In the genomic region with DNA sequence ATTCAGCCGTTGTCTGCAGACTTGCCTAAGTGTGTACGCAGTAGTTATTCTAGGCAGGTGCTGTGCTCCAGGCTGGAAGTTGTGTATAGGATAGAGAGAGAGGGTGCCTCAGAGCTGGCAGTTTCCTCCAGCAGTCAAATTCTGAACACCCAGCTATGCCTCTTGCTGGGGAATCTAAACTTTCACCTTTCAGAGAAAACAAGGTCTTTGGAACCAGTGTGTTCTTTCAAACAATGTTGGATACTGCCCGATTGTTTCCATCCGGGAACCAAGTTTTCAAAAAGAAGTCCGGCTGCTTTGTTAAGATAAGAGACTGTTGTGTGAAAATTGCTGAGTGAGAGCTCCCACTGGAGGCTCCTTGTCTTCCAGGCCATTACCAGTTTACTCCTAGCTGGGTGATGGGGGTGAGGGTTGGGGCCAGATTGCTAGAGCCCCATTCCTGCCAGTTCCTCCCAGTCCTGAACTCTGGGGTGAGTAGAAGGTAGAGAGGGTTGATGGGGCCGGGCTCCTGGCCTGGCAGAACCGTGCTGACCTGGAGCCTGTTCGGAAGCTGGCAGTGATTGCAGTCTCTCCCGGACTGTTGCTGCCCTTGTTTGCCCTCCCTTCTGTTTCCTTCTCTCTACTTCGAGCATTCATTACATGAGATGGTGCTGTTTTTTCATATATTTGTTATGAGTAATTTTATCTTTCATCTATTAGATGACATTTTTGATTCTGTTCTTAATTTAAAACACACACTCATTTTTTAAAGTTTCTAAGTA, we compare ENCODE assay signal across 1 cellular context.
TF ChIP-seq lines count a peak whose summit lies in the region.

No MANE protein-coding gene starts in this region.

TF ChIP-seq in K562, 482 proteins besides CTCF, POLR2A, EP300 and RAD21 (continued from another document and continues in another):
- TF ChIP-seq, protein P1, sequence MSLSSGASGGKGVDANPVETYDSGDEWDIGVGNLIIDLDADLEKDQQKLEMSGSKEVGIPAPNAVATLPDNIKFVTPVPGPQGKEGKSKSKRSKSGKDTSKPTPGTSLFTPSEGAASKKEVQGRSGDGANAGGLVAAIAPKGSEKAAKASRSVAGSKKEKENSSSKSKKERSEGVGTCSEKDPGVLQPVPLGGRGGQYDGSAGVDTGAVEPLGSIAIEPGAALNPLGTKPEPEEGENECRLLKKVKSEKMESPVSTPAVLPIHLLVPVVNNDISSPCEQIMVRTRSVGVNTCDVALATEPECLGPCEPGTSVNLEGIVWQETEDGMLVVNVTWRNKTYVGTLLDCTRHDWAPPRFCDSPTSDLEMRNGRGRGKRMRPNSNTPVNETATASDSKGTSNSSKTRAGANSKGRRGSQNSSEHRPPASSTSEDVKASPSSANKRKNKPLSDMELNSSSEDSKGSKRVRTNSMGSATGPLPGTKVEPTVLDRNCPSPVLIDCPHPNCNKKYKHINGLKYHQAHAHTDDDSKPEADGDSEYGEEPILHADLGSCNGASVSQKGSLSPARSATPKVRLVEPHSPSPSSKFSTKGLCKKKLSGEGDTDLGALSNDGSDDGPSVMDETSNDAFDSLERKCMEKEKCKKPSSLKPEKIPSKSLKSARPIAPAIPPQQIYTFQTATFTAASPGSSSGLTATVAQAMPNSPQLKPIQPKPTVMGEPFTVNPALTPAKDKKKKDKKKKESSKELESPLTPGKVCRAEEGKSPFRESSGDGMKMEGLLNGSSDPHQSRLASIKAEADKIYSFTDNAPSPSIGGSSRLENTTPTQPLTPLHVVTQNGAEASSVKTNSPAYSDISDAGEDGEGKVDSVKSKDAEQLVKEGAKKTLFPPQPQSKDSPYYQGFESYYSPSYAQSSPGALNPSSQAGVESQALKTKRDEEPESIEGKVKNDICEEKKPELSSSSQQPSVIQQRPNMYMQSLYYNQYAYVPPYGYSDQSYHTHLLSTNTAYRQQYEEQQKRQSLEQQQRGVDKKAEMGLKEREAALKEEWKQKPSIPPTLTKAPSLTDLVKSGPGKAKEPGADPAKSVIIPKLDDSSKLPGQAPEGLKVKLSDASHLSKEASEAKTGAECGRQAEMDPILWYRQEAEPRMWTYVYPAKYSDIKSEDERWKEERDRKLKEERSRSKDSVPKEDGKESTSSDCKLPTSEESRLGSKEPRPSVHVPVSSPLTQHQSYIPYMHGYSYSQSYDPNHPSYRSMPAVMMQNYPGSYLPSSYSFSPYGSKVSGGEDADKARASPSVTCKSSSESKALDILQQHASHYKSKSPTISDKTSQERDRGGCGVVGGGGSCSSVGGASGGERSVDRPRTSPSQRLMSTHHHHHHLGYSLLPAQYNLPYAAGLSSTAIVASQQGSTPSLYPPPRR (CRISPR knock-in tag; IDR thresholded peaks at IDR 0.05; ENCODE audit: borderline replicate concordance): no peak
- no peak for TF ChIP-seq ZNF778 (CRISPR knock-in tag; IDR thresholded peaks at IDR 0.05)
- TF ChIP-seq ZNF586 (CRISPR knock-in tag; conservative IDR thresholded peaks at IDR 0.05): no peak
- TF ChIP-seq MNT (conservative IDR thresholded peaks at IDR 0.05): no peak
- peak; percentile 85 for TF ChIP-seq ZNF316 (IDR thresholded peaks at IDR 0.05)
- no peak for TF ChIP-seq ZNF696 (CRISPR knock-in tag; conservative IDR thresholded peaks at IDR 0.05)
- no peak for TF ChIP-seq BDP1 (IDR thresholded peaks at IDR 0.05; ENCODE audit: insufficient read depth, insufficient read length)
- TF ChIP-seq CREM (IDR thresholded peaks at IDR 0.05; ENCODE audit: low read depth): no peak
- TF ChIP-seq SIN3B (IDR thresholded peaks at IDR 0.05; ENCODE audit: low read depth): no peak
- TF ChIP-seq MEF2A (IDR thresholded peaks at IDR 0.05; ENCODE audit: control insufficient read depth, low read depth, low read length): no peak
- TF ChIP-seq, protein P2, sequence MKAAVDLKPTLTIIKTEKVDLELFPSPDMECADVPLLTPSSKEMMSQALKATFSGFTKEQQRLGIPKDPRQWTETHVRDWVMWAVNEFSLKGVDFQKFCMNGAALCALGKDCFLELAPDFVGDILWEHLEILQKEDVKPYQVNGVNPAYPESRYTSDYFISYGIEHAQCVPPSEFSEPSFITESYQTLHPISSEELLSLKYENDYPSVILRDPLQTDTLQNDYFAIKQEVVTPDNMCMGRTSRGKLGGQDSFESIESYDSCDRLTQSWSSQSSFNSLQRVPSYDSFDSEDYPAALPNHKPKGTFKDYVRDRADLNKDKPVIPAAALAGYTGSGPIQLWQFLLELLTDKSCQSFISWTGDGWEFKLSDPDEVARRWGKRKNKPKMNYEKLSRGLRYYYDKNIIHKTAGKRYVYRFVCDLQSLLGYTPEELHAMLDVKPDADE (conservative IDR thresholded peaks at IDR 0.05; ENCODE audit: control insufficient read depth, low read depth, low read length): no peak
- no peak for TF ChIP-seq ZNF449 (CRISPR knock-in tag; IDR thresholded peaks at IDR 0.05)
- TF ChIP-seq FOXA1 (IDR thresholded peaks at IDR 0.05; ENCODE audit: borderline replicate concordance): no peak
- no peak for TF ChIP-seq HEY1 (CRISPR knock-in tag; IDR thresholded peaks at IDR 0.05; ENCODE audit: borderline replicate concordance)
- no peak for TF ChIP-seq ZNF583 (CRISPR knock-in tag; IDR thresholded peaks at IDR 0.05)
- TF ChIP-seq, protein P3, sequence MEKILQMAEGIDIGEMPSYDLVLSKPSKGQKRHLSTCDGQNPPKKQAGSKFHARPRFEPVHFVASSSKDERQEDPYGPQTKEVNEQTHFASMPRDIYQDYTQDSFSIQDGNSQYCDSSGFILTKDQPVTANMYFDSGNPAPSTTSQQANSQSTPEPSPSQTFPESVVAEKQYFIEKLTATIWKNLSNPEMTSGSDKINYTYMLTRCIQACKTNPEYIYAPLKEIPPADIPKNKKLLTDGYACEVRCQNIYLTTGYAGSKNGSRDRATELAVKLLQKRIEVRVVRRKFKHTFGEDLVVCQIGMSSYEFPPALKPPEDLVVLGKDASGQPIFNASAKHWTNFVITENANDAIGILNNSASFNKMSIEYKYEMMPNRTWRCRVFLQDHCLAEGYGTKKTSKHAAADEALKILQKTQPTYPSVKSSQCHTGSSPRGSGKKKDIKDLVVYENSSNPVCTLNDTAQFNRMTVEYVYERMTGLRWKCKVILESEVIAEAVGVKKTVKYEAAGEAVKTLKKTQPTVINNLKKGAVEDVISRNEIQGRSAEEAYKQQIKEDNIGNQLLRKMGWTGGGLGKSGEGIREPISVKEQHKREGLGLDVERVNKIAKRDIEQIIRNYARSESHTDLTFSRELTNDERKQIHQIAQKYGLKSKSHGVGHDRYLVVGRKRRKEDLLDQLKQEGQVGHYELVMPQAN (IDR thresholded peaks at IDR 0.05; ENCODE audit: borderline replicate concordance): no peak
- TF ChIP-seq, protein P4, sequence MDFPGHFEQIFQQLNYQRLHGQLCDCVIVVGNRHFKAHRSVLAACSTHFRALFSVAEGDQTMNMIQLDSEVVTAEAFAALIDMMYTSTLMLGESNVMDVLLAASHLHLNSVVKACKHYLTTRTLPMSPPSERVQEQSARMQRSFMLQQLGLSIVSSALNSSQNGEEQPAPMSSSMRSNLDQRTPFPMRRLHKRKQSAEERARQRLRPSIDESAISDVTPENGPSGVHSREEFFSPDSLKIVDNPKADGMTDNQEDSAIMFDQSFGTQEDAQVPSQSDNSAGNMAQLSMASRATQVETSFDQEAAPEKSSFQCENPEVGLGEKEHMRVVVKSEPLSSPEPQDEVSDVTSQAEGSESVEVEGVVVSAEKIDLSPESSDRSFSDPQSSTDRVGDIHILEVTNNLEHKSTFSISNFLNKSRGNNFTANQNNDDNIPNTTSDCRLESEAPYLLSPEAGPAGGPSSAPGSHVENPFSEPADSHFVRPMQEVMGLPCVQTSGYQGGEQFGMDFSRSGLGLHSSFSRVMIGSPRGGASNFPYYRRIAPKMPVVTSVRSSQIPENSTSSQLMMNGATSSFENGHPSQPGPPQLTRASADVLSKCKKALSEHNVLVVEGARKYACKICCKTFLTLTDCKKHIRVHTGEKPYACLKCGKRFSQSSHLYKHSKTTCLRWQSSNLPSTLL (IDR thresholded peaks at IDR 0.05): no peak
- peak; percentile 24; the same call in 1 of the 2 replicates for TF ChIP-seq CXXC5 (CRISPR knock-in tag; IDR thresholded peaks at IDR 0.05)
- no peak for TF ChIP-seq PURB (CRISPR knock-in tag; IDR thresholded peaks at IDR 0.05; ENCODE audit: low read depth)
- no peak for TF ChIP-seq ATF6 (CRISPR knock-in tag; IDR thresholded peaks at IDR 0.05)
- no peak for TF ChIP-seq LCOR (CRISPR knock-in tag; IDR thresholded peaks at IDR 0.05)
- no peak for TF ChIP-seq ZFP1 (CRISPR knock-in tag; IDR thresholded peaks at IDR 0.05)
- TF ChIP-seq IRF2 (CRISPR knock-in tag; IDR thresholded peaks at IDR 0.05): no peak
- no peak for TF ChIP-seq MCM7 (IDR thresholded peaks at IDR 0.05)
- TF ChIP-seq TEAD4 (IDR thresholded peaks at IDR 0.05; ENCODE audit: low read length): peak; percentile 56; the same call in 1 of the 2 replicates
- TF ChIP-seq TEAD4 (CRISPR knock-in tag; IDR thresholded peaks at IDR 0.05; ENCODE audit: borderline replicate concordance): no peak
- no peak for TF ChIP-seq COPS2 (conservative IDR thresholded peaks at IDR 0.05)
- TF ChIP-seq PCBP2 (IDR thresholded peaks at IDR 0.05; ENCODE audit: low read depth, low read length, poor library complexity, severe bottlenecking): no peak
- 0 out of 2 replicates have a peak, but pooled peaks have one; percentile 24 for TF ChIP-seq LEF1 (IDR thresholded peaks at IDR 0.05)
- TF ChIP-seq ZNF511 (CRISPR knock-in tag; IDR thresholded peaks at IDR 0.05): no peak
- TF ChIP-seq STAG1 (CRISPR knock-in tag; IDR thresholded peaks at IDR 0.05; ENCODE audit: borderline replicate concordance): no peak
- TF ChIP-seq SREBF2 (CRISPR knock-in tag; IDR thresholded peaks at IDR 0.05): no peak
- no peak for TF ChIP-seq KAT8 (IDR thresholded peaks at IDR 0.05; ENCODE audit: low read depth)
- TF ChIP-seq ZNF79 (CRISPR knock-in tag; IDR thresholded peaks at IDR 0.05; ENCODE audit: low read depth): no peak
- no peak for TF ChIP-seq RBM25 (IDR thresholded peaks at IDR 0.05; ENCODE audit: low read depth, low read length, severe bottlenecking)
- no peak for TF ChIP-seq SRSF3 (IDR thresholded peaks at IDR 0.05; ENCODE audit: insufficient read depth, low read length)
- no peak for TF ChIP-seq ZNF212 (CRISPR knock-in tag; IDR thresholded peaks at IDR 0.05)
- peak; percentile 31; the same call in 1 of the 2 replicates for TF ChIP-seq HMBOX1 (IDR thresholded peaks at IDR 0.05)
- peak; percentile 87 for TF ChIP-seq MYBL2 (IDR thresholded peaks at IDR 0.05; ENCODE audit: low read depth)
- no peak for TF ChIP-seq MYBL2 (CRISPR knock-in tag; IDR thresholded peaks at IDR 0.05; ENCODE audit: borderline replicate concordance)
